28 cellular contexts compared by ENCODE assay signal in genomic region chr4:182874158-182874855, GRCh38. TPM values are rescaled to one million over a fixed set of nuclear protein-coding genes. Genes with fewer than 3 reads are reported as not detected.
DNase-seq lines count a peak whose midpoint lies in the region; ATAC-seq, FAIRE-seq and TF ChIP-seq lines count a peak whose summit lies in the region.
"Had no signal": no experiment of that assay in that cellular context is flagged by ENCODE, and none has a peak within 500 bp of the region (broad histone marks: within the 10 kb centered on the region; RNA-seq: fewer than 3 reads in every experiment).

No MANE protein-coding gene starts in this region.

- H3K9me3 ChIP-seq in GM12878 (replicated peaks; ENCODE audit: control insufficient read depth, insufficient read depth, low read length), result no peaks in the 10 kb centered on the region
- H3K9me3 ChIP-seq: esophagus squamous epithelium, left lung, thoracic aorta, uterus had no signal

- intact Hi-C loops in GM12878 (cut with micrococcal nuclease; ENCODE audit: unreplicated experiment), result no loop called here
- intact Hi-C loops in posterior vena cava (cut with DNase I), result no loop called here

- CTCF ChIA-PET in GM12878 (lab: Yijun Ruan, JAX), result interaction anchor here (0.8 to 0.9 kb wide), 2 partner anchors 10 to 51 kb away, joined by 3 to 5 read pairs; no protein-coding TSS in a partner anchor

- no peaks in the 10 kb centered on the region for H4K20me1 ChIP-seq in GM12878 (ENCODE audit: control insufficient read depth, insufficient read depth)

- BruUV-seq in GM12878 (replicated peaks; lab: Mats Ljungman, UMichigan), result no TSS peak

- POLR2A ChIA-PET in GM12878 (lab: Charles Lee), result interaction anchor here (1.0 kb wide), 1 partner anchor 9 kb away, joined by 3 read pairs; no protein-coding TSS in a partner anchor

- H3K9ac ChIP-seq in GM12878 (ENCODE audit: control insufficient read depth, insufficient read depth, low read length), result no peak overlapping the region

- RAD21 ChIA-PET in GM12878 (lab: Charles Lee; ENCODE audit: unreplicated experiment), result no interaction called here

- no peaks in the 10 kb centered on the region; a peak in 1 of 4 replicates for H3K36me3 ChIP-seq in GM12878 (ENCODE audit: control insufficient read depth in 2 of 2, insufficient read depth in 2 of 2, low read length in 1 of 2)
- H3K36me3 ChIP-seq: uterus had no signal

- no peak for TF ChIP-seq CTCF in GM12878 (IDR thresholded peaks at IDR 0.05 in 2 of 3, conservative IDR thresholded peaks at IDR 0.05 in 1 of 3; ENCODE audit: control insufficient read depth in 2 of 3, extremely low read depth in 1 of 3, insufficient read depth in 1 of 3, low read depth in 3 of 3, low read length in 3 of 3)
- no peak for TF ChIP-seq CTCF in foreskin keratinocyte (conservative IDR thresholded peaks at IDR 0.05)

- no peak for TF ChIP-seq RAD21 in GM12878 (IDR thresholded peaks at IDR 0.05; ENCODE audit: insufficient read depth, low read depth, low read length)

- H3K27me3 ChIP-seq in GM12878 (replicated peaks in 1 of 2; ENCODE audit: control insufficient read depth in 2 of 2, insufficient read depth in 2 of 2, low read length in 1 of 2), result no peaks in the 10 kb centered on the region
- H3K27me3 ChIP-seq in foreskin keratinocyte, result no peaks in the 10 kb centered on the region
- H3K27me3 ChIP-seq: esophagus squamous epithelium, left lung, uterus had no signal

- no peak overlapping the region for H3K27ac ChIP-seq in GM12878 (ENCODE audit: control insufficient read depth, insufficient read depth)
- H3K27ac ChIP-seq in foreskin keratinocyte, result no peak overlapping the region
- H3K27ac ChIP-seq: esophagus squamous epithelium, left lung, PC-9, skin epidermis, thoracic aorta, uterus, VCaP had no signal

- no peak overlapping the region for H3K4me3 ChIP-seq in GM12878
- H3K4me3 ChIP-seq: esophagus squamous epithelium, left lung, PC-9, skin epidermis, thoracic aorta, uterus had no signal

- 68% methylated on average over 15 of the region's 15 CpGs for WGBS in GM12878 (ENCODE audit: insufficient coverage, insufficient replicate concordance, low lambda C conversion rate, missing lambda C conversion rate)

- H3K79me2 ChIP-seq in GM12878 (ENCODE audit: control insufficient read depth, insufficient read depth, low read length), result no peaks in the 10 kb centered on the region

- peak; percentile 43 for ATAC-seq in GM18909 (IDR thresholded peaks at IDR 0.05; ENCODE audit: poor library complexity, unreplicated experiment)
- ATAC-seq in GM12878, result peak; percentile 17; the same call in 1 of the 3 replicates
- no peak for ATAC-seq in GM18870 (IDR thresholded peaks at IDR 0.05; ENCODE audit: unreplicated experiment)
- no peak for ATAC-seq in foreskin keratinocyte
- ATAC-seq: activated naive CD8-positive, alpha-beta T cell treated with anti-CD3 and anti-CD28 coated beads, Interleukin-2, amount 50 U/mL, for 24 hours; left lung had no signal

- DNase-seq in NOMO-1 treated with DMSO at 0.1 percent for 48 hours (lab: John Stamatoyannopoulos, UW; ENCODE audit: unreplicated experiment), result peak; percentile 22
- DNase-seq in GM12878 (ENCODE audit: low read depth, low spot score), result no peak
- peak; percentile 25 for DNase-seq in posterior vena cava (ENCODE audit: low spot score)
- no peak for DNase-seq in NCI-H1417 treated with DMSO at 0.1 percent for 48 hours (lab: John Stamatoyannopoulos, UW)
- no peak for DNase-seq in foreskin keratinocyte
- DNase-seq: activated CD4-positive, alpha-beta T cell treated with anti-CD3 and anti-CD28 coated beads for 48 hours; activated naive CD8-positive, alpha-beta T cell treated with anti-CD3 and anti-CD28 coated beads, Interleukin-2, amount 50 U/mL, for 24 hours; activated T-cell treated with anti-CD3 and anti-CD28 coated beads, Interleukin-2, amount 50 U/mL, for 24 hours; CD4-positive, alpha-beta T cell; dermis blood vessel endothelial cell; esophagus squamous epithelium; hypothalamus; immature natural killer cell; left lung; mesendoderm; NCI-H1436 treated with DMSO at 0.1 percent for 48 hours; NCI-H345; NCI-H82; PC-9; SHP77; T-helper 2 cell; uterus had no signal

- no peak for TF ChIP-seq EP300 in GM12878 (IDR thresholded peaks at IDR 0.05; ENCODE audit: borderline replicate concordance in 1 of 2, control insufficient read depth in 1 of 2, low read depth in 2 of 2, low read length in 2 of 2)

- no peak for TF ChIP-seq POLR2A in GM12878 (IDR thresholded peaks at IDR 0.05; ENCODE audit: low read depth, low read length)

- in situ Hi-C loops in GM12878 (cut with MboI), result no loop called here

- H3K4me1 ChIP-seq in GM12878 (ENCODE audit: control insufficient read depth, insufficient read depth, low read length) (no peaks in the 10 kb centered on the region), foreskin keratinocyte (no peaks in the 10 kb centered on the region)
- H3K4me1 ChIP-seq: esophagus squamous epithelium, left lung, uterus had no signal

- no peak for FAIRE-seq in GM12878 (lab: Jason Lieb, UNC)
- FAIRE-seq: H54 had no signal

- no peak overlapping the region for H2AFZ ChIP-seq in GM12878 (ENCODE audit: control insufficient read depth, low read depth, low read length)
- H2AFZ ChIP-seq: PC-9 had no signal

- SMC1A ChIA-PET in GM12878 (lab: Charles Lee; ENCODE audit: uncharacterized antibody, unreplicated experiment), result no interaction called here

- H3K4me2 ChIP-seq in GM12878 (ENCODE audit: control insufficient read depth, insufficient read depth), result no peak overlapping the region
- H3K4me2 ChIP-seq: PC-9 had no signal

TF ChIP-seq in GM12878, 131 proteins besides CTCF, POLR2A, EP300 and RAD21:
- no peak for TF ChIP-seq E4F1 (IDR thresholded peaks at IDR 0.05; ENCODE audit: borderline replicate concordance, partially characterized antibody)
- TF ChIP-seq NFXL1 (IDR thresholded peaks at IDR 0.05; ENCODE audit: borderline replicate concordance), result no peak
- TF ChIP-seq ETV6 (conservative IDR thresholded peaks at IDR 0.05 in 1 of 2, IDR thresholded peaks at IDR 0.05 in 1 of 2; ENCODE audit: borderline replicate concordance in 1 of 2, low read depth in 1 of 2), result no peak
- no peak for TF ChIP-seq POU2F2 (IDR thresholded peaks at IDR 0.05; ENCODE audit: borderline replicate concordance, low read depth, low read length)
- no peak for TF ChIP-seq RELA (IDR thresholded peaks at IDR 0.05; ENCODE audit: borderline replicate concordance, partially characterized antibody)
- TF ChIP-seq ATF3 (IDR thresholded peaks at IDR 0.05; ENCODE audit: borderline replicate concordance, extremely low read depth, low read depth, low read length), result no peak
- TF ChIP-seq RB1 (IDR thresholded peaks at IDR 0.05; ENCODE audit: borderline replicate concordance), result no peak
- TF ChIP-seq E2F4 (IDR thresholded peaks at IDR 0.05; ENCODE audit: low read depth, low read length), result no peak

RNA-seq across cellular contexts. Expression of gene DCTD, which starts 42.9 kb away (rescaled TPM):
- 82.1 and 82.8 TPM in 2 replicates for total RNA-seq in GM12878 (2013; cell fraction: nucleolus; rRNA removed)
- total RNA-seq in GM12878 (2014; rRNA removed) (73.5 and 74.6 TPM in 2 replicates), GM12878 (2014; rRNA removed; fragmentation: Illumina TruSeq; extraction: Trizol) (83.1 and 84.6 TPM in 2 replicates), GM12878 (2021) (112 and 116 TPM in 2 replicates), posterior vena cava (10 to 100 TPM; 62.5 to 68.8 TPM), foreskin keratinocyte (78.4 and 79.8 TPM in 2 replicates)
- polyA plus RNA-seq in GM12878 (2011; ENCODE audit: low read depth), result 68.3 TPM
- polyA plus RNA-seq in GM12878 (2011; rRNA removed) (137 and 143 TPM in 2 replicates), GM12878 (2014; fragmentation: Illumina TruSeq; extraction: Trizol) (118 and 128 TPM in 2 replicates), GM12878 (2014; fragmentation: Nextera tagmentation; extraction: Ambion mirVana) (10 to 100 TPM; 37.8 to 58.4 TPM), GM12878 (2014; rRNA removed) (96.4 and 104 TPM in 2 replicates), GM12878 (2016; fragmentation: Nextera tagmentation; extraction: Ambion mirVana) (10 to 100 TPM; 79.9 to 99.6 TPM), foreskin keratinocyte (71.7 and 77.7 TPM in 2 replicates)
- polyA plus RNA-seq in GM12878 (2011; cell fraction: cytosol; rRNA removed), result 121 and 127 TPM in 2 replicates
- 157 and 179 TPM in 2 replicates for polyA plus RNA-seq in GM12878 (2011; cell fraction: nucleus; rRNA removed)
- 78.2 and 83.3 TPM in 2 replicates for polyA plus RNA-seq in GM12878 (2012)
- polyA minus RNA-seq in GM12878 (2011; rRNA and poly(A)+ RNA removed), result 111 and 176 TPM in 2 replicates
- polyA minus RNA-seq in GM12878 (2011; cell fraction: cytosol; rRNA and poly(A)+ RNA removed), result 37.4 and 40.8 TPM in 2 replicates
- polyA minus RNA-seq in GM12878 (2011; cell fraction: nucleus; rRNA and poly(A)+ RNA removed), result 65.0 and 110 TPM in 2 replicates

Comparison
In these comparisons a context has a peak if more than half of its experiments do, and no peak if none do; other contexts are left out.
1. ATAC-seq: peak in GM18909 (single experiment) and GM12878 (single experiment); none in GM18870 (single experiment) and foreskin keratinocyte (single experiment).
2. DNase-seq: peak in NOMO-1 treated with DMSO at 0.1 percent for 48 hours (single experiment) and posterior vena cava (single experiment); none in GM12878 (single experiment), NCI-H1417 treated with DMSO at 0.1 percent for 48 hours (single experiment) and foreskin keratinocyte (0 of 2).